In genomic region chr5:139680368-139681111, GRCh38 we compare ENCODE assay signal across 16 cellular contexts. TPM values are rescaled to one million over a fixed set of nuclear protein-coding genes. Genes with fewer than 3 reads are reported as not detected.
DNase-seq lines count a peak whose midpoint lies in the region; ATAC-seq and TF ChIP-seq lines count a peak whose summit lies in the region.
"Had no signal": no experiment of that assay in that cellular context is flagged by ENCODE, and none has a peak within 500 bp of the region (broad histone marks: within the 10 kb centered on the region; RNA-seq: fewer than 3 reads in every experiment).

No MANE protein-coding gene starts in this region.

- DNase-seq in left ventricle myocardium inferior, result no peak
- no peak for DNase-seq in cardiac septum (ENCODE audit: low spot score)
- DNase-seq in globus pallidus (ENCODE audit: low spot score), result peak; percentile 7
- no peak for DNase-seq in tibial nerve (ENCODE audit: low spot score in 2 of 2)
- DNase-seq in NCI-H2107 (lab: John Stamatoyannopoulos, UW), result no peak
- no peak for DNase-seq in suprapubic skin (ENCODE audit: low spot score in 2 of 2)
- DNase-seq: 8988T, DMS153, EL, GOT3, IMR-90, NCI-H187, NCI-H526 treated with DMSO at 0.1 percent for 48 hours, Right ventricle myocardium superior had no signal

- H3K27me3 Mint-ChIP-seq in nephron (ENCODE audit: low read depth), result no peaks in the 10 kb centered on the region

- no peak overlapping the region for H3K4me3 Mint-ChIP-seq in nephron

- no peaks in the 10 kb centered on the region for H3K27me3 ChIP-seq in left ventricle myocardium inferior (ENCODE audit: low read depth)
- H3K27me3 ChIP-seq in tibial nerve, result no peaks in the 10 kb centered on the region
- no peaks in the 10 kb centered on the region for H3K27me3 ChIP-seq in suprapubic skin

- peaks cover 65% of the 10 kb centered on the region for H3K4me1 ChIP-seq in left ventricle myocardium inferior
- H3K4me1 ChIP-seq in tibial nerve, result peaks cover 5 to 96% (median 66%) of the 10 kb centered on the region in 4 donors
- peaks cover 27% of the 10 kb centered on the region for H3K4me1 ChIP-seq in suprapubic skin

- H3K4me3 ChIP-seq in left ventricle myocardium inferior (no peak overlapping the region), tibial nerve (no peak overlapping the region), suprapubic skin (no peak overlapping the region)

- no peak for TF ChIP-seq EP300 in tibial nerve (IDR thresholded peaks at IDR 0.05)
- TF ChIP-seq EP300 in suprapubic skin (IDR thresholded peaks at IDR 0.05), result no peak

- no peak for ATAC-seq in HG03039 (IDR thresholded peaks at IDR 0.05; ENCODE audit: unreplicated experiment)

- WGBS in tibial nerve, 2 donors, result 89 to 92% methylated on average over 33 to 35 of the region's 36 CpGs
- 94% methylated on average over 15 of the region's 36 CpGs for WGBS in suprapubic skin

- peaks cover 38% of the 10 kb centered on the region for H3K36me3 Mint-ChIP-seq in nephron (ENCODE audit: low read depth)

- H3K27ac ChIP-seq in left ventricle myocardium inferior (replicated peaks) (peak overlapping the region; percentile 5), tibial nerve (peak overlapping the region; percentile 50 to 98 (median 84)), suprapubic skin (no peak overlapping the region)

- peaks cover 62% of the 10 kb centered on the region for H3K4me1 Mint-ChIP-seq in nephron

- peak overlapping the region in 2 of 3 experiments; percentile 60 to 83 for H3K27ac Mint-ChIP-seq in nephron

- H3K9me3 ChIP-seq in left ventricle myocardium inferior (replicated peaks) (no peaks in the 10 kb centered on the region), tibial nerve (no peaks in the 10 kb centered on the region), suprapubic skin (no peaks in the 10 kb centered on the region)

- H3K36me3 ChIP-seq in left ventricle myocardium inferior (peaks cover 40% of the 10 kb centered on the region), tibial nerve (peaks cover 0 to 37% (median 0%) of the 10 kb centered on the region in 3 donors), suprapubic skin (peaks cover 24% of the 10 kb centered on the region)

- no peak for TF ChIP-seq POLR2A in tibial nerve (IDR thresholded peaks at IDR 0.05)
- no peak for TF ChIP-seq POLR2A in suprapubic skin (IDR thresholded peaks at IDR 0.05)

- no peaks in the 10 kb centered on the region for H3K9me3 Mint-ChIP-seq in nephron

- TF ChIP-seq CTCF in left ventricle myocardium inferior (IDR thresholded peaks at IDR 0.05; ENCODE audit: borderline replicate concordance) (no peak), nephron (IDR thresholded peaks at IDR 0.05; ENCODE audit: unreplicated experiment in 3 of 3) (no peak), tibial nerve (IDR thresholded peaks at IDR 0.05) (no peak), suprapubic skin (IDR thresholded peaks at IDR 0.05) (no peak)

- intact Hi-C loops in left ventricle myocardium inferior (cut with micrococcal nuclease), result no loop called here
- intact Hi-C loops in cardiac septum (cut with DNase I), result no loop called here

RNA-seq across cellular contexts. Expression of gene CXXC5, which starts 32.4 kb away (rescaled TPM):
- 56.9 TPM for total RNA-seq in left ventricle myocardium inferior
- 49.3 TPM for total RNA-seq in cardiac septum
- 10 to 100 TPM; 45.0 to 80.4 (median 67.0) TPM for total RNA-seq in tibial nerve
- total RNA-seq in suprapubic skin, result 10 to 100 TPM; 21.8 to 40.6 (median 30.1) TPM
